8 cellular contexts compared by ENCODE assay signal in the genomic region with DNA sequence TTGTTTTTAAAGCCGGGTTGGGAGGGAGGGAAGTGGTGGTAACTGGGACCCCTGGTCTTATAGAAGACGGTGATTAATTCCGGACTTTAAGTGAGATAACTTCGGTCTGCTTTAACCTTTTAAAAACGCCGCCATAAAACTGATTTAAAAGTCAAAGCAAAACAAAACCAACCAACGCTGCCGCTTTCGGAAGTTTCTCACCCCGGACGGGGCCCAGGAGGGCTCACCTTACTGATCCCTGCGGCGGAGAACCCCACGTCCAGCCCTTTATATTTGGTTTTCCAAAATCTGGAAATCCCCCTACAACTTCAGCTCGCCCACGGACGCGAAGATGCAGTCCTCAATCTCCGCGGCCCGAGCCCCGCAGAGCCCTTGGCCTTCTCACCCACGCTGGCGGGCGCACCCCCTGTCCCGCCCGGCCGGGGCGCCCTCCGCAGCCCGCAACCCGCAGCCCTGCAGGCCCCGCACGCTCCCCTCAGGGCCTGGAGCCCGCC.
DNase-seq lines count a peak whose midpoint lies in the region; ATAC-seq and TF ChIP-seq lines count a peak whose summit lies in the region.

No MANE protein-coding gene starts in this region.

- no peaks in the 10 kb centered on the region for H3K9me3 ChIP-seq in HEK293 (ENCODE audit: control insufficient read depth, insufficient read depth, low read depth, low read length)

- no peak for TF ChIP-seq CTCF in HEK293 (tag by site-specific recombination; IDR thresholded peaks at IDR 0.05)
- TF ChIP-seq CTCF in astrocyte of the cerebellum (IDR thresholded peaks at IDR 0.05; ENCODE audit: low read depth, low read length, missing control alignments): peak; percentile 5

- DNase-seq in MV-4-11 (lab: John Stamatoyannopoulos, UW): peak; percentile 10
- DNase-seq in astrocyte of the cerebellum (ENCODE audit: low read depth): no peak
- DNase-seq in stimulated activated CD4-positive, alpha-beta T cell treated with anti-CD3 and anti-CD28 coated beads, TNF-alpha, amount 100 ng/mL, for 48 hours (ENCODE audit: low read depth in 3 of 3): peak in 2 of 3 donors; percentile 5 to 36
- DNase-seq in pons (ENCODE audit: low spot score): no peak
- no peak for DNase-seq in NCI-H2227 treated with DMSO at 0.1 percent for 48 hours (lab: John Stamatoyannopoulos, UW)

- in situ Hi-C loops in astrocyte of the cerebellum (cut with HindIII; ENCODE audit: low sequenced_read_pairs): no loop called here

- CTCF ChIA-PET in HEK293 (lab: Yijun Ruan, JAX): interaction anchor here (1.2 to 4.8 kb wide), 3 partner anchors 21 to 387 kb away, joined by 3 to 28 read pairs (median 7); no protein-coding TSS in a partner anchor

- no peaks in the 10 kb centered on the region for H3K4me1 ChIP-seq in HEK293 (ENCODE audit: control insufficient read depth, insufficient read depth, low read length)

- no peaks in the 10 kb centered on the region for H3K27me3 ChIP-seq in layer of hippocampus (ENCODE audit: control insufficient read depth, insufficient read depth, low read length)

- ATAC-seq in GM18511 (IDR thresholded peaks at IDR 0.05; ENCODE audit: unreplicated experiment): peak; percentile 79

- peaks cover 0 to 24% of the 10 kb centered on the region in 2 experiments; a peak in 1 of 3 replicates for H3K36me3 ChIP-seq in HEK293 (ENCODE audit: control insufficient read depth in 2 of 2, insufficient read depth in 1 of 2, low read length in 2 of 2)

- POLR2A ChIA-PET in HEK293 (lab: Yijun Ruan, JAX): interaction anchor here (0.6 to 1.6 kb wide), 11 partner anchors 9 to 478 kb away, joined by 3 to 13 read pairs (median 3); a partner anchor contains a TSS

- H3K4me3 ChIP-seq in HEK293 (ENCODE audit: low read depth, low read length): peak overlapping the region; percentile 69
- peak overlapping the region; percentile 79 for H3K4me3 ChIP-seq in astrocyte of the cerebellum (ENCODE audit: low read depth, low read length)

- H3K27ac ChIP-seq in HEK293 (ENCODE audit: extremely low read depth, low read depth, low read length): peak overlapping the region; percentile 77; the same call in 1 of the 2 replicates
- peak overlapping the region; percentile 71 for H3K27ac ChIP-seq in layer of hippocampus (ENCODE audit: low read depth, low read length)

TF ChIP-seq in HEK293, 187 proteins besides CTCF, POLR2A, EP300 and RAD21 (continues in another document):
- TF ChIP-seq ZNF776 (tag by site-specific recombination; IDR thresholded peaks at IDR 0.05; ENCODE audit: borderline replicate concordance) (no peak), ZNF514 (tag by site-specific recombination; IDR thresholded peaks at IDR 0.05) (no peak), ZNF830 (tag by site-specific recombination; IDR thresholded peaks at IDR 0.05; ENCODE audit: low read depth) (no peak), ZBTB8A (tag by site-specific recombination; IDR thresholded peaks at IDR 0.05) (peak; percentile 90), ZNF701 (tag by site-specific recombination; IDR thresholded peaks at IDR 0.05) (no peak), ZNF24 (tag by site-specific recombination; IDR thresholded peaks at IDR 0.05) (no peak), MYNN (tag by site-specific recombination; IDR thresholded peaks at IDR 0.05; ENCODE audit: borderline replicate concordance) (no peak), ZFHX2 (tag by site-specific recombination; conservative IDR thresholded peaks at IDR 0.05) (0 out of 2 replicates have a peak, but pooled peaks have one; percentile 28), ZNF335 (tag by site-specific recombination; conservative IDR thresholded peaks at IDR 0.05) (peak; percentile 42), EGR2 (tag by site-specific recombination; IDR thresholded peaks at IDR 0.05; ENCODE audit: low read depth) (peak; percentile 5; the same call in 1 of the 2 replicates), ZNF155 (tag by site-specific recombination; IDR thresholded peaks at IDR 0.05) (no peak), GLIS2 (tag by site-specific recombination; IDR thresholded peaks at IDR 0.05) (0 out of 2 replicates have a peak, but pooled peaks have one; percentile 14), ZNF341 (tag by site-specific recombination; IDR thresholded peaks at IDR 0.05; ENCODE audit: low read depth) (no peak), IKZF3 (tag by site-specific recombination; IDR thresholded peaks at IDR 0.05) (no peak)
- TF ChIP-seq, protein P1, sequence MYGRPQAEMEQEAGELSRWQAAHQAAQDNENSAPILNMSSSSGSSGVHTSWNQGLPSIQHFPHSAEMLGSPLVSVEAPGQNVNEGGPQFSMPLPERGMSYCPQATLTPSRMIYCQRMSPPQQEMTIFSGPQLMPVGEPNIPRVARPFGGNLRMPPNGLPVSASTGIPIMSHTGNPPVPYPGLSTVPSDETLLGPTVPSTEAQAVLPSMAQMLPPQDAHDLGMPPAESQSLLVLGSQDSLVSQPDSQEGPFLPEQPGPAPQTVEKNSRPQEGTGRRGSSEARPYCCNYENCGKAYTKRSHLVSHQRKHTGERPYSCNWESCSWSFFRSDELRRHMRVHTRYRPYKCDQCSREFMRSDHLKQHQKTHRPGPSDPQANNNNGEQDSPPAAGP (tag by site-specific recombination; IDR thresholded peaks at IDR 0.05): no peak
- TF ChIP-seq, protein P2, sequence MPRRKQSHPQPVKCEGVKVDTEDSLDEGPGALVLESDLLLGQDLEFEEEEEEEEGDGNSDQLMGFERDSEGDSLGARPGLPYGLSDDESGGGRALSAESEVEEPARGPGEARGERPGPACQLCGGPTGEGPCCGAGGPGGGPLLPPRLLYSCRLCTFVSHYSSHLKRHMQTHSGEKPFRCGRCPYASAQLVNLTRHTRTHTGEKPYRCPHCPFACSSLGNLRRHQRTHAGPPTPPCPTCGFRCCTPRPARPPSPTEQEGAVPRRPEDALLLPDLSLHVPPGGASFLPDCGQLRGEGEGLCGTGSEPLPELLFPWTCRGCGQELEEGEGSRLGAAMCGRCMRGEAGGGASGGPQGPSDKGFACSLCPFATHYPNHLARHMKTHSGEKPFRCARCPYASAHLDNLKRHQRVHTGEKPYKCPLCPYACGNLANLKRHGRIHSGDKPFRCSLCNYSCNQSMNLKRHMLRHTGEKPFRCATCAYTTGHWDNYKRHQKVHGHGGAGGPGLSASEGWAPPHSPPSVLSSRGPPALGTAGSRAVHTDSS (tag by site-specific recombination; IDR thresholded peaks at IDR 0.05): no peak
- TF ChIP-seq, protein P3, sequence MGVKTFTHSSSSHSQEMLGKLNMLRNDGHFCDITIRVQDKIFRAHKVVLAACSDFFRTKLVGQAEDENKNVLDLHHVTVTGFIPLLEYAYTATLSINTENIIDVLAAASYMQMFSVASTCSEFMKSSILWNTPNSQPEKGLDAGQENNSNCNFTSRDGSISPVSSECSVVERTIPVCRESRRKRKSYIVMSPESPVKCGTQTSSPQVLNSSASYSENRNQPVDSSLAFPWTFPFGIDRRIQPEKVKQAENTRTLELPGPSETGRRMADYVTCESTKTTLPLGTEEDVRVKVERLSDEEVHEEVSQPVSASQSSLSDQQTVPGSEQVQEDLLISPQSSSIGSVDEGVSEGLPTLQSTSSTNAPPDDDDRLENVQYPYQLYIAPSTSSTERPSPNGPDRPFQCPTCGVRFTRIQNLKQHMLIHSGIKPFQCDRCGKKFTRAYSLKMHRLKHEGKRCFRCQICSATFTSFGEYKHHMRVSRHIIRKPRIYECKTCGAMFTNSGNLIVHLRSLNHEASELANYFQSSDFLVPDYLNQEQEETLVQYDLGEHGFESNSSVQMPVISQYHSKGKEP (tag by site-specific recombination; IDR thresholded peaks at IDR 0.05): no peak
- TF ChIP-seq, protein P4, sequence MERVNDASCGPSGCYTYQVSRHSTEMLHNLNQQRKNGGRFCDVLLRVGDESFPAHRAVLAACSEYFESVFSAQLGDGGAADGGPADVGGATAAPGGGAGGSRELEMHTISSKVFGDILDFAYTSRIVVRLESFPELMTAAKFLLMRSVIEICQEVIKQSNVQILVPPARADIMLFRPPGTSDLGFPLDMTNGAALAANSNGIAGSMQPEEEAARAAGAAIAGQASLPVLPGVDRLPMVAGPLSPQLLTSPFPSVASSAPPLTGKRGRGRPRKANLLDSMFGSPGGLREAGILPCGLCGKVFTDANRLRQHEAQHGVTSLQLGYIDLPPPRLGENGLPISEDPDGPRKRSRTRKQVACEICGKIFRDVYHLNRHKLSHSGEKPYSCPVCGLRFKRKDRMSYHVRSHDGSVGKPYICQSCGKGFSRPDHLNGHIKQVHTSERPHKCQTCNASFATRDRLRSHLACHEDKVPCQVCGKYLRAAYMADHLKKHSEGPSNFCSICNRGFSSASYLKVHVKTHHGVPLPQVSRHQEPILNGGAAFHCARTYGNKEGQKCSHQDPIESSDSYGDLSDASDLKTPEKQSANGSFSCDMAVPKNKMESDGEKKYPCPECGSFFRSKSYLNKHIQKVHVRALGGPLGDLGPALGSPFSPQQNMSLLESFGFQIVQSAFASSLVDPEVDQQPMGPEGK (tag by site-specific recombination; IDR thresholded peaks at IDR 0.05): no peak
- TF ChIP-seq, protein P5, sequence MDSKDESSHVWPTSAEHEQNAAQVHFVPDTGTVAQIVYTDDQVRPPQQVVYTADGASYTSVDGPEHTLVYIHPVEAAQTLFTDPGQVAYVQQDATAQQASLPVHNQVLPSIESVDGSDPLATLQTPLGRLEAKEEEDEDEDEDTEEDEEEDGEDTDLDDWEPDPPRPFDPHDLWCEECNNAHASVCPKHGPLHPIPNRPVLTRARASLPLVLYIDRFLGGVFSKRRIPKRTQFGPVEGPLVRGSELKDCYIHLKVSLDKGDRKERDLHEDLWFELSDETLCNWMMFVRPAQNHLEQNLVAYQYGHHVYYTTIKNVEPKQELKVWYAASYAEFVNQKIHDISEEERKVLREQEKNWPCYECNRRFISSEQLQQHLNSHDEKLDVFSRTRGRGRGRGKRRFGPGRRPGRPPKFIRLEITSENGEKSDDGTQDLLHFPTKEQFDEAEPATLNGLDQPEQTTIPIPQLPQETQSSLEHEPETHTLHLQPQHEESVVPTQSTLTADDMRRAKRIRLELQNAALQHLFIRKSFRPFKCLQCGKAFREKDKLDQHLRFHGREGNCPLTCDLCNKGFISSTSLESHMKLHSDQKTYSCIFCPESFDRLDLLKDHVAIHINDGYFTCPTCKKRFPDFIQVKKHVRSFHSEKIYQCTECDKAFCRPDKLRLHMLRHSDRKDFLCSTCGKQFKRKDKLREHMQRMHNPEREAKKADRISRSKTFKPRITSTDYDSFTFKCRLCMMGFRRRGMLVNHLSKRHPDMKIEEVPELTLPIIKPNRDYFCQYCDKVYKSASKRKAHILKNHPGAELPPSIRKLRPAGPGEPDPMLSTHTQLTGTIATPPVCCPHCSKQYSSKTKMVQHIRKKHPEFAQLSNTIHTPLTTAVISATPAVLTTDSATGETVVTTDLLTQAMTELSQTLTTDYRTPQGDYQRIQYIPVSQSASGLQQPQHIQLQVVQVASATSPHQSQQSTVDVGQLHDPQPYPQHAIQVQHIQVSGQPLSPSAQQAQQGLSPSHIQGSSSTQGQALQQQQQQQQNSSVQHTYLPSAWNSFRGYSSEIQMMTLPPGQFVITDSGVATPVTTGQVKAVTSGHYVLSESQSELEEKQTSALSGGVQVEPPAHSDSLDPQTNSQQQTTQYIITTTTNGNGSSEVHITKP (tag by site-specific recombination; IDR thresholded peaks at IDR 0.05): peak; percentile 46; the same call in 1 of the 2 replicates

Comparison
In these comparisons a context has a peak if more than half of its experiments do, and no peak if none do; other contexts are left out.
1. DNase-seq: peak in MV-4-11 (single experiment) and stimulated activated CD4-positive, alpha-beta T cell treated with anti-CD3 and anti-CD28 coated beads, TNF-alpha, amount 100 ng/mL, for 48 hours (2 of 3); none in astrocyte of the cerebellum (single experiment), pons (single experiment) and NCI-H2227 treated with DMSO at 0.1 percent for 48 hours (single experiment).